Comparison of ENCODE assay signal across 2 cellular contexts in genomic region chr1:184367427-184368038, GRCh38.
A peak's percentile ranks its signal among the peaks of the same experiment; 100 is the strongest.
TF ChIP-seq lines count a peak whose summit lies in the region.

No MANE protein-coding gene starts in this region.

TF ChIP-seq in SK-N-SH, 30 proteins besides CTCF, POLR2A, EP300 and RAD21:
- TF ChIP-seq RCOR1 (IDR thresholded peaks at IDR 0.05; ENCODE audit: low read length) (0 out of 2 replicates have a peak, but pooled peaks have one; percentile 13), IRF3 (IDR thresholded peaks at IDR 0.05; ENCODE audit: low read depth, low read length) (no peak)

TF ChIP-seq in H1, 55 proteins besides CTCF, POLR2A, EP300 and RAD21 (continued from another document):
- peak; percentile 52; the same call in 1 of the 2 replicates for TF ChIP-seq KDM1A (IDR thresholded peaks at IDR 0.05; ENCODE audit: borderline replicate concordance, low read length)
